9 cellular contexts compared by ENCODE assay signal in genomic region chr17:1779571-1780074, GRCh38. TPM values are rescaled to one million over a fixed set of nuclear protein-coding genes. Genes with fewer than 3 reads are reported as not detected.
DNase-seq lines count a peak whose midpoint lies in the region; TF ChIP-seq lines count a peak whose summit lies in the region.
"Had no signal": no experiment of that assay in that cellular context is flagged by ENCODE, and none has a peak within 500 bp of the region (broad histone marks: within the 10 kb centered on the region; RNA-seq: fewer than 3 reads in every experiment).

No MANE protein-coding gene starts in this region.

- H2BK5ac ChIP-seq in mesendoderm (ENCODE audit: low read length), result no peak overlapping the region

- peak overlapping the region; percentile 43 for H3K27ac ChIP-seq in epithelial cell of prostate
- H3K27ac ChIP-seq in neural progenitor cell, result no peak overlapping the region
- no peak overlapping the region for H3K27ac ChIP-seq in mesendoderm (ENCODE audit: low read depth, low read length)

- no peaks in the 10 kb centered on the region for H3K9me3 ChIP-seq in neural progenitor cell (ENCODE audit: low read depth)

- H2AFZ ChIP-seq in neural progenitor cell (replicated peaks), result no peak overlapping the region

- intact Hi-C loops in head of caudate nucleus (cut with DNase I), result loop anchor here (5.0 kb wide), 1 partner anchor 42 kb away; no protein-coding TSS in a partner anchor

- no peaks in the 10 kb centered on the region for H3K27me3 Mint-ChIP-seq in nephron (ENCODE audit: low read depth)
- no peaks in the 10 kb centered on the region for H3K27me3 Mint-ChIP-seq in neural progenitor cell (ENCODE audit: insufficient read depth, low read depth)

- H3K79me1 ChIP-seq in mesendoderm (ENCODE audit: low read length), result no peaks in the 10 kb centered on the region

- no peak overlapping the region for H3K56ac ChIP-seq in mesendoderm (ENCODE audit: low read length)

- no peak overlapping the region for H3K23ac ChIP-seq in mesendoderm (ENCODE audit: low read length)

- TF ChIP-seq CTCF in AG09309 (IDR thresholded peaks at IDR 0.05; ENCODE audit: control insufficient read depth, insufficient read depth, low read depth, low read length, missing control alignments) (no peak), nephron (IDR thresholded peaks at IDR 0.05; ENCODE audit: unreplicated experiment in 3 of 3) (no peak), neural progenitor cell (IDR thresholded peaks at IDR 0.05) (no peak)

- DNase-seq in AG09309 (ENCODE audit: low read depth) (peak; percentile 88), NCI-H82 treated with DMSO at 0.1 percent for 48 hours (lab: John Stamatoyannopoulos, UW; ENCODE audit: unreplicated experiment) (peak; percentile 28), epithelial cell of prostate (ENCODE audit: low read depth, low spot score) (peak; percentile 22), activated gamma-delta T cell (lab: John Stamatoyannopoulos, UW) (no peak), neural progenitor cell (ENCODE audit: low spot score) (no peak), head of caudate nucleus (no peak), mesendoderm (no peak)
- DNase-seq: amygdala had no signal

- H2AK5ac ChIP-seq in mesendoderm (ENCODE audit: low read length), result no peak overlapping the region

- H3K4me1 ChIP-seq in neural progenitor cell (no peaks in the 10 kb centered on the region), mesendoderm (ENCODE audit: control insufficient read depth, low read depth, low read length) (no peaks in the 10 kb centered on the region)

- no peak overlapping the region for H2BK120ac ChIP-seq in mesendoderm (ENCODE audit: low read depth, low read length)

- H3K79me2 ChIP-seq in neural progenitor cell (ENCODE audit: low read depth), result no peaks in the 10 kb centered on the region
- no peaks in the 10 kb centered on the region for H3K79me2 ChIP-seq in mesendoderm (ENCODE audit: control insufficient read depth, insufficient read depth, low read length)

- H3K4me3 ChIP-seq in AG09309 (ENCODE audit: control insufficient read depth, low read depth, low read length) (no peak overlapping the region), neural progenitor cell (no peak overlapping the region), mesendoderm (ENCODE audit: low read length) (no peak overlapping the region)

- H4K5ac ChIP-seq in mesendoderm (ENCODE audit: low read length), result no peak overlapping the region

- peak overlapping the region; percentile 74 to 98 (median 95) for H3K27ac Mint-ChIP-seq in nephron
- H3K27ac Mint-ChIP-seq in neural progenitor cell, result no peak overlapping the region

- WGBS in mesendoderm (ENCODE audit: extremely low coverage, insufficient coverage, low lambda C conversion rate), result no CpG with 5 or more reads among the region's 7 CpGs

- no peaks in the 10 kb centered on the region for H3K9me3 Mint-ChIP-seq in nephron
- H3K9me3 Mint-ChIP-seq in neural progenitor cell, result no peaks in the 10 kb centered on the region

- H3K18ac ChIP-seq in mesendoderm (ENCODE audit: low read length), result no peak overlapping the region

- H3K9ac ChIP-seq in neural progenitor cell (no peak overlapping the region), mesendoderm (ENCODE audit: low read length) (no peak overlapping the region)

- H3F3A ChIP-seq in neural progenitor cell (ENCODE audit: low read depth), result no peaks in the 10 kb centered on the region

- H3K36me3 Mint-ChIP-seq in nephron (ENCODE audit: low read depth), result peaks cover 70% of the 10 kb centered on the region
- peaks cover 34% of the 10 kb centered on the region for H3K36me3 Mint-ChIP-seq in neural progenitor cell

- no peak overlapping the region for H4K8ac ChIP-seq in mesendoderm (ENCODE audit: low read depth, low read length)

- H3K27me3 ChIP-seq in neural progenitor cell (no peaks in the 10 kb centered on the region), mesendoderm (ENCODE audit: insufficient read depth, low read length, poor library complexity) (no peaks in the 10 kb centered on the region)

- H3K4me1 Mint-ChIP-seq in nephron (peaks cover 30% of the 10 kb centered on the region), neural progenitor cell (peaks cover 7% of the 10 kb centered on the region)

- no peak overlapping the region for H2BK15ac ChIP-seq in mesendoderm (replicated peaks; ENCODE audit: low read depth)

- H3K36me3 ChIP-seq in neural progenitor cell (no peaks in the 10 kb centered on the region), mesendoderm (ENCODE audit: control insufficient read depth, insufficient read depth, low read length) (peaks cover 8% of the 10 kb centered on the region)

- H4K20me1 ChIP-seq in neural progenitor cell (ENCODE audit: low read depth), result no peaks in the 10 kb centered on the region

- H3K4ac ChIP-seq in mesendoderm (ENCODE audit: low read depth, low read length), result no peak overlapping the region

- H3K4me3 Mint-ChIP-seq in nephron (peak overlapping the region in 1 of 3 experiments; percentile 8), neural progenitor cell (no peak overlapping the region)

- H3K4me2 ChIP-seq in neural progenitor cell, result no peak overlapping the region
- no peak overlapping the region for H3K4me2 ChIP-seq in mesendoderm (ENCODE audit: low read length)

RNA-seq across cellular contexts. Expression of gene SERPINF1, which starts 17.8 kb away (rescaled TPM):
- 57.9 and 93.5 TPM in 2 replicates for total RNA-seq in neural progenitor cell (ENCODE audit: low replicate concordance)
- polyA plus RNA-seq in mesendoderm (2013, experiment 1 of 2), result 18.6 TPM
- polyA plus RNA-seq in mesendoderm (2013, experiment 2 of 2), result 19.8 TPM

RNA-seq across cellular contexts. Expression of gene SERPINF2, which starts 37.0 kb away (rescaled TPM):
- 0.59 TPM in 1 of 2 replicates, not detected in the other for total RNA-seq in neural progenitor cell (ENCODE audit: low replicate concordance)
- 0.34 TPM for polyA plus RNA-seq in mesendoderm (2013, experiment 1 of 2)
- 0.31 TPM for polyA plus RNA-seq in mesendoderm (2013, experiment 2 of 2)

RNA-seq across cellular contexts. Expression of gene SMYD4, which starts 50.1 kb away (rescaled TPM):
- 24.0 and 24.4 TPM in 2 replicates for total RNA-seq in neural progenitor cell (ENCODE audit: low replicate concordance)
- 6.9 TPM for polyA plus RNA-seq in mesendoderm (2013, experiment 1 of 2)
- polyA plus RNA-seq in mesendoderm (2013, experiment 2 of 2), result 7.5 TPM

RNA-seq across cellular contexts. Expression of gene RPA1, which starts 50.2 kb away (rescaled TPM):
- total RNA-seq in neural progenitor cell (ENCODE audit: low replicate concordance), result 78.5 and 94.4 TPM in 2 replicates
- polyA plus RNA-seq in mesendoderm (2013, experiment 1 of 2), result 54.4 TPM
- 54.3 TPM for polyA plus RNA-seq in mesendoderm (2013, experiment 2 of 2)

RNA-seq across cellular contexts. Expression of gene WDR81, which starts 55.1 kb away (rescaled TPM):
- total RNA-seq in neural progenitor cell (ENCODE audit: low replicate concordance), result 1.9 and 10.4 TPM in 2 replicates
- polyA plus RNA-seq in mesendoderm (2013, experiment 1 of 2), result 6.6 TPM
- polyA plus RNA-seq in mesendoderm (2013, experiment 2 of 2), result 5.6 TPM

Comparison
In these comparisons a context has a peak if more than half of its experiments do, and no peak if none do; other contexts are left out.
1. DNase-seq: peak in AG09309 (single experiment), NCI-H82 treated with DMSO at 0.1 percent for 48 hours (single experiment) and epithelial cell of prostate (single experiment); none in activated gamma-delta T cell (single experiment), neural progenitor cell (single experiment), head of caudate nucleus (0 of 42) and mesendoderm (single experiment).